ENCODE assay signal across 21 cellular contexts in genomic region chr16:82042144-82042543, GRCh38. TPM values are rescaled to one million over a fixed set of nuclear protein-coding genes. Genes with fewer than 3 reads are reported as not detected.
"Had no signal": no experiment of that assay in that cellular context is flagged by ENCODE, and none has a peak within 500 bp of the region (broad histone marks: within the 10 kb centered on the region; RNA-seq: fewer than 3 reads in every experiment).

No MANE protein-coding gene starts in this region.

- H3K4me3 ChIP-seq: colonic mucosa, esophagus squamous epithelium, pancreas, suprapubic skin, thyroid gland, upper lobe of right lung, vagina had no signal

- H3K9me3 ChIP-seq: colonic mucosa, esophagus squamous epithelium, pancreas, suprapubic skin, thyroid gland, upper lobe of right lung, vagina had no signal

- DNase-seq: colonic mucosa; dermis blood vessel endothelial cell; esophagus squamous epithelium; foreskin keratinocyte; hippocampal formation; kidney glomerular epithelial cell; mammary epithelial cell; natural killer cell; nucleus accumbens; pancreas; right cardiac atrium; stimulated activated CD4-positive, alpha-beta T cell treated with anti-CD3 and anti-CD28 coated beads, Interleukin-4, amount 100 ng/mL, for 1 hour; stimulated activated CD8-positive, alpha-beta memory T cell treated with anti-CD3 and anti-CD28 coated beads, Interleukin-4, amount 100 ng/mL, for 48 hours; stimulated activated naive CD8-positive, alpha-beta T cell treated with anti-CD3 and anti-CD28 coated beads, Interleukin-15, Interleukin-2, amounts not matched to agents 100 U/mL and 50 U/mL, for 24 hours; thyroid gland; upper lobe of right lung had no signal

- H3K27me3 ChIP-seq: colonic mucosa, esophagus squamous epithelium, foreskin keratinocyte, pancreas, suprapubic skin, thyroid gland, upper lobe of right lung, vagina had no signal

- ATAC-seq: foreskin keratinocyte; left lobe of liver; natural killer cell; pancreas; right cardiac atrium; stimulated activated effector memory CD8-positive, alpha-beta T cell treated with anti-CD3 and anti-CD28 coated beads, Interleukin-12 subunit alpha, Interleukin-12 subunit beta, amount 100 ng/mL, for 72 hours; stimulated activated naive CD8-positive, alpha-beta T cell treated with anti-CD3 and anti-CD28 coated beads, Interleukin-15, Interleukin-2, amounts not matched to agents 100 U/mL and 50 U/mL, for 24 hours; upper lobe of right lung had no signal

- H3K27ac ChIP-seq: foreskin keratinocyte, pancreas, suprapubic skin, thyroid gland, upper lobe of right lung, vagina had no signal

- H3K36me3 ChIP-seq: colonic mucosa, esophagus squamous epithelium, pancreas, suprapubic skin, thyroid gland, upper lobe of right lung, vagina had no signal

- H3K4me1 ChIP-seq: colonic mucosa, pancreas, suprapubic skin, upper lobe of right lung, vagina had no signal

RNA-seq across cellular contexts. Expression of gene HSD17B2, which starts 7.1 kb away (rescaled TPM):
- total RNA-seq: natural killer cell, neural crest cell, right cardiac atrium, thyroid gland had no signal
- polyA plus RNA-seq: right cardiac atrium had no signal

RNA-seq across cellular contexts. Expression of gene SDR42E1, which starts 30.9 kb away (rescaled TPM):
- total RNA-seq: neural crest cell had no signal
